Comparison of ENCODE assay signal across 1 cellular context in genomic region chr18:11885278-11885991, GRCh38.
TF ChIP-seq lines count a peak whose summit lies in the region.

No MANE protein-coding gene starts in this region.

TF ChIP-seq in HepG2, 621 proteins besides CTCF, POLR2A, EP300 and RAD21 (continued from another document):
- TF ChIP-seq HDAC2 (CRISPR knock-in tag; IDR thresholded peaks at IDR 0.05) (0 out of 2 replicates have a peak, but pooled peaks have one; percentile 50), RXRB (CRISPR knock-in tag; IDR thresholded peaks at IDR 0.05; ENCODE audit: borderline replicate concordance) (peak; percentile 31; the same call in 1 of the 2 replicates), NFYC (CRISPR knock-in tag; IDR thresholded peaks at IDR 0.05) (0 out of 2 replicates have a peak, but pooled peaks have one; percentile 22), THAP11 (CRISPR knock-in tag; IDR thresholded peaks at IDR 0.05) (peak; percentile 14; the same call in 1 of the 2 replicates), ELF3 (CRISPR knock-in tag; IDR thresholded peaks at IDR 0.05) (peak; percentile 55; the same call in 1 of the 2 replicates), RCOR2 (CRISPR knock-in tag; IDR thresholded peaks at IDR 0.05) (no peak), PATZ1 (CRISPR knock-in tag; IDR thresholded peaks at IDR 0.05) (0 out of 2 replicates have a peak, but pooled peaks have one; percentile 30), XRCC5 (optimal IDR thresholded peaks at IDR 0.05; ENCODE audit: low read length) (peak; percentile 32), ZNF331 (CRISPR knock-in tag; IDR thresholded peaks at IDR 0.05) (0 out of 2 replicates have a peak, but pooled peaks have one; percentile 52), MIER3 (CRISPR knock-in tag; IDR thresholded peaks at IDR 0.05; ENCODE audit: borderline replicate concordance) (0 out of 2 replicates have a peak, but pooled peaks have one; percentile 21), TBX2 (CRISPR knock-in tag; IDR thresholded peaks at IDR 0.05; ENCODE audit: borderline replicate concordance) (peak; percentile 57; the same call in 1 of the 2 replicates), SALL1 (CRISPR knock-in tag; IDR thresholded peaks at IDR 0.05) (peak; percentile 39; the same call in 1 of the 2 replicates), GABPB1 (CRISPR knock-in tag; IDR thresholded peaks at IDR 0.05) (peak; percentile 24; the same call in 1 of the 2 replicates), ZNF724P (CRISPR knock-in tag; IDR thresholded peaks at IDR 0.05; ENCODE audit: borderline replicate concordance) (no peak), ZKSCAN5 (CRISPR knock-in tag; IDR thresholded peaks at IDR 0.05) (no peak), SOX13 (IDR thresholded peaks at IDR 0.05) (no peak), SOX13 (CRISPR knock-in tag; conservative IDR thresholded peaks at IDR 0.05 in 1 of 2, IDR thresholded peaks at IDR 0.05 in 1 of 2) (peak in 1 of 2 experiments; percentile 48; a peak in 2 of 4 replicates), ZNF556 (CRISPR knock-in tag; IDR thresholded peaks at IDR 0.05; ENCODE audit: borderline replicate concordance) (no peak), SP5 (CRISPR knock-in tag; IDR thresholded peaks at IDR 0.05; ENCODE audit: borderline replicate concordance, low read depth) (peak; percentile 46; the same call in 1 of the 2 replicates), ZNF441 (CRISPR knock-in tag; IDR thresholded peaks at IDR 0.05; ENCODE audit: borderline replicate concordance) (0 out of 2 replicates have a peak, but pooled peaks have one; percentile 51), ZNF501 (CRISPR knock-in tag; IDR thresholded peaks at IDR 0.05) (0 out of 2 replicates have a peak, but pooled peaks have one; percentile 28), TBX3 (IDR thresholded peaks at IDR 0.05; ENCODE audit: borderline replicate concordance) (0 out of 2 replicates have a peak, but pooled peaks have one; percentile 12), MIXL1 (CRISPR knock-in tag; IDR thresholded peaks at IDR 0.05) (peak; percentile 69; the same call in 1 of the 2 replicates), ARID5B (CRISPR knock-in tag; IDR thresholded peaks at IDR 0.05) (peak; percentile 57), ZMYM4 (CRISPR knock-in tag; IDR thresholded peaks at IDR 0.05) (peak; percentile 42; the same call in 1 of the 2 replicates), ZNF143 (CRISPR knock-in tag; IDR thresholded peaks at IDR 0.05) (peak; percentile 38; the same call in 1 of the 2 replicates)
- TF ChIP-seq, protein P1, sequence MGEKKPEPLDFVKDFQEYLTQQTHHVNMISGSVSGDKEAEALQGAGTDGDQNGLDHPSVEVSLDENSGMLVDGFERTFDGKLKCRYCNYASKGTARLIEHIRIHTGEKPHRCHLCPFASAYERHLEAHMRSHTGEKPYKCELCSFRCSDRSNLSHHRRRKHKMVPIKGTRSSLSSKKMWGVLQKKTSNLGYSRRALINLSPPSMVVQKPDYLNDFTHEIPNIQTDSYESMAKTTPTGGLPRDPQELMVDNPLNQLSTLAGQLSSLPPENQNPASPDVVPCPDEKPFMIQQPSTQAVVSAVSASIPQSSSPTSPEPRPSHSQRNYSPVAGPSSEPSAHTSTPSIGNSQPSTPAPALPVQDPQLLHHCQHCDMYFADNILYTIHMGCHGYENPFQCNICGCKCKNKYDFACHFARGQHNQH (CRISPR knock-in tag; IDR thresholded peaks at IDR 0.05), result 0 out of 2 replicates have a peak, but pooled peaks have one; percentile 44
